Comparison of ENCODE assay signal across 14 cellular contexts in the genomic region with DNA sequence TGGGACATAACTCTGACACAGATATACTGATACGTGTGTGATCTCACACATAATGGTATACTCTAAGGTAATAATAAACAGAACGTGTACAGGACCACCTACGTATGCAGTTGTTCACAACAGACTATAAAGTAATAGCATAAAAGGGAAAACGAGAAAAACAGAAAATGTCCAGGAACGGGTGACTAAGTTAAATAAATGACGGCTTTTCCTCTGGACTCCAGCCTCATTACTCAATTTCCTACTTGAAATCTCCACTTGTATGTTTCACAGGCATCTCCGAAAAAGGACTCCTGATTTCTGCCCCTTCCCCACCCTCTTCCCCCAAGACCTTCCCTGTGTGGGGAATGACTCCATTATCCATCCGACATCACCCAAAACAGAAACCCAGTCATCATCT.
"Had no signal": no experiment of that assay in that cellular context is flagged by ENCODE, and none has a peak within 500 bp of the region (broad histone marks: within the 10 kb centered on the region; RNA-seq: fewer than 3 reads in every experiment).

No MANE protein-coding gene starts in this region.

- H3K27ac ChIP-seq: colonic mucosa, heart left ventricle, lower lobe of right lung, right atrium auricular region, tibial nerve, vagina had no signal

- H3K4me3 ChIP-seq: colonic mucosa, heart left ventricle, lower lobe of right lung, right atrium auricular region, tibial nerve, vagina had no signal

- H3K4me1 ChIP-seq: colonic mucosa, lower lobe of right lung, tibial nerve, vagina had no signal

- H3K27ac Mint-ChIP-seq: activated naive CD4-positive, alpha-beta T cell treated with anti-CD3 and anti-CD28 coated beads for 36 hours had no signal

- H3K4me3 Mint-ChIP-seq: activated naive CD4-positive, alpha-beta T cell treated with anti-CD3 and anti-CD28 coated beads for 36 hours had no signal

- ATAC-seq: heart left ventricle, left cardiac atrium, lower lobe of right lung had no signal

- H3K27me3 ChIP-seq: colonic mucosa, heart left ventricle, right atrium auricular region, tibial nerve, vagina had no signal

- H3K9me3 ChIP-seq: colonic mucosa, heart left ventricle, lower lobe of right lung, right atrium auricular region, tibial nerve, vagina had no signal

- DNase-seq: activated naive CD4-positive, alpha-beta T cell treated with anti-CD3 and anti-CD28 coated beads for 36 hours; colonic mucosa; effector CD8-positive, alpha-beta T cell; heart left ventricle; left cardiac atrium; lower lobe of right lung; midbrain; stimulated activated CD4-positive, alpha-beta T cell treated with anti-CD3 and anti-CD28 coated beads, Interleukin-2, amount 100 ng/mL, for 48 hours; stimulated activated naive CD4-positive, alpha-beta T cell; substantia nigra had no signal

- H3K9me3 Mint-ChIP-seq: activated naive CD4-positive, alpha-beta T cell treated with anti-CD3 and anti-CD28 coated beads for 36 hours; activated T-helper 2 cell treated with anti-CD3 and anti-CD28 coated beads, Interferon-gamma antibody, Interleukin-2, Interleukin-4, amounts not matched to agents 10 μg/mL and 5 μg/mL and 100 μg/mL, durations not matched to agents 14 hours and 24 hours and 36 hours had no signal
